In genomic region chr2:201261471-201261870, GRCh38 we compare ENCODE assay signal across 11 cellular contexts. TPM values are rescaled to one million over a fixed set of nuclear protein-coding genes. Genes with fewer than 3 reads are reported as not detected.
DNase-seq lines count a peak whose midpoint lies in the region; ATAC-seq and TF ChIP-seq lines count a peak whose summit lies in the region.
"Had no signal": no experiment of that assay in that cellular context is flagged by ENCODE, and none has a peak within 500 bp of the region (broad histone marks: within the 10 kb centered on the region; RNA-seq: fewer than 3 reads in every experiment).

No MANE protein-coding gene starts in this region.

- H3K9ac ChIP-seq in SK-N-SH: no peak overlapping the region

- H3K27me3 Mint-ChIP-seq in activated T-cell treated with anti-CD3 and anti-CD28 coated beads, Interleukin-2, amount 50 U/mL, for 72 hours (ENCODE audit: low read depth): no peaks in the 10 kb centered on the region
- H3K27me3 Mint-ChIP-seq in mesothelial cell of epicardium (ENCODE audit: low read depth): no peaks in the 10 kb centered on the region

- H3K27ac ChIP-seq in SK-N-SH (ENCODE audit: low read depth in 2 of 2, low read length in 1 of 2): no peak overlapping the region
- H3K27ac ChIP-seq in transverse colon: peak overlapping the region; percentile 35 to 97 (median 94)

- peak overlapping the region; percentile 98 to 99 for H3K4me3 Mint-ChIP-seq in activated T-cell treated with anti-CD3 and anti-CD28 coated beads, Interleukin-2, amount 50 U/mL, for 72 hours
- no peak overlapping the region for H3K4me3 Mint-ChIP-seq in mesothelial cell of epicardium

- H3K36me3 Mint-ChIP-seq in activated T-cell treated with anti-CD3 and anti-CD28 coated beads, Interleukin-2, amount 50 U/mL, for 72 hours (ENCODE audit: insufficient read depth in 2 of 2): peaks cover 18 to 24% of the 10 kb centered on the region in 2 donors
- peaks cover 3% of the 10 kb centered on the region for H3K36me3 Mint-ChIP-seq in mesothelial cell of epicardium

- peak; percentile 32 for TF ChIP-seq POLR2A in transverse colon (IDR thresholded peaks at IDR 0.05)

- H3K27ac Mint-ChIP-seq in activated T-cell treated with anti-CD3 and anti-CD28 coated beads, Interleukin-2, amount 50 U/mL, for 72 hours: peak overlapping the region; percentile 99
- peak overlapping the region; percentile 35 for H3K27ac Mint-ChIP-seq in mesothelial cell of epicardium

- CTCF ChIA-PET in SK-N-SH (lab: Yijun Ruan, JAX): interaction anchor here (0.6 kb wide), 2 partner anchors 448 to 739 kb away, joined by 3 read pairs; no protein-coding TSS in a partner anchor

- WGBS in SK-N-SH (ENCODE audit: low lambda C conversion rate): 100% methylated on average over 3 of the region's 9 CpGs
- 30% methylated on average over 9 of the region's 9 CpGs; no CpG with 5 or more reads in 1 of the 2 donors for WGBS in transverse colon (ENCODE audit: low coverage in 1 of 2), 2 donors

- peaks cover 42% of the 10 kb centered on the region for H3K79me2 ChIP-seq in SK-N-SH (ENCODE audit: insufficient read depth)

- in situ Hi-C loops in transverse colon (cut with MboI; ENCODE audit: low pct_ligation_motif_present in 1 of 4, low pct_unique_long_range_greater_than_20kb in 1 of 4, low sequenced_read_pairs in 3 of 4): no loop called here

- no peaks in the 10 kb centered on the region for H3K27me3 ChIP-seq in SK-N-SH (ENCODE audit: insufficient read depth)
- H3K27me3 ChIP-seq in transverse colon: no peaks in the 10 kb centered on the region

- no peak overlapping the region for H2AFZ ChIP-seq in SK-N-SH (ENCODE audit: low read depth)

- H3K9me2 ChIP-seq in SK-N-SH: no peaks in the 10 kb centered on the region

- DNase-seq in SK-N-SH (no peak), mesothelial cell of epicardium (ENCODE audit: low spot score in 2 of 2, unreplicated experiment in 2 of 2) (no peak), transverse colon (peak; percentile 57), NCI-H2029 (lab: John Stamatoyannopoulos, UW) (no peak), islet precursor cell (no peak)
- DNase-seq in activated T-cell treated with anti-CD3 and anti-CD28 coated beads, Interleukin-2, amount 50 U/mL, for 72 hours: peak; percentile 68 to 72
- DNase-seq: cerebellar nuclear complex, Right ventricle myocardium superior, substantia nigra had no signal

- peak overlapping the region; percentile 18; the same call in 1 of the 2 replicates for H3K4me2 ChIP-seq in SK-N-SH

- peaks cover 0 to 15% of the 10 kb centered on the region in 2 experiments; a peak in 2 of 4 replicates for H3K4me1 ChIP-seq in SK-N-SH (ENCODE audit: control insufficient read depth in 1 of 2, insufficient read depth in 2 of 2, low read depth in 1 of 2, low read length in 1 of 2)
- H3K4me1 ChIP-seq in transverse colon: peaks cover 7 to 55% (median 20%) of the 10 kb centered on the region in 4 donors

- TF ChIP-seq RAD21 in SK-N-SH (IDR thresholded peaks at IDR 0.05; ENCODE audit: low read length): no peak

- H3K9me3 ChIP-seq in SK-N-SH: no peaks in the 10 kb centered on the region
- H3K9me3 ChIP-seq in transverse colon: no peaks in the 10 kb centered on the region

- intact Hi-C loops in transverse colon (cut with DNase I; ENCODE audit: low total_unique reads): no loop called here

- no peaks in the 10 kb centered on the region for H4K20me1 ChIP-seq in SK-N-SH (ENCODE audit: insufficient read depth)

- TF ChIP-seq EP300 in SK-N-SH (IDR thresholded peaks at IDR 0.05; ENCODE audit: borderline replicate concordance in 1 of 2, low read depth in 1 of 2, low read length in 1 of 2): no peak
- TF ChIP-seq EP300 in transverse colon (IDR thresholded peaks at IDR 0.05; ENCODE audit: low read depth): no peak

- no peak for ATAC-seq in SK-N-SH treated with all-trans-retinoic acid at 6 μM for 48 hours
- ATAC-seq in activated T-cell treated with anti-CD3 and anti-CD28 coated beads, Interleukin-2, amount 50 U/mL, for 72 hours (replicated peaks in 1 of 2): peak in 1 of 2 donors; percentile 17
- no peak for ATAC-seq in HG03025 (IDR thresholded peaks at IDR 0.05; ENCODE audit: low FRiP score, unreplicated experiment)

- H3F3A ChIP-seq in SK-N-SH (replicated peaks; ENCODE audit: insufficient read depth): peaks cover 17% of the 10 kb centered on the region

- H3K4me3 ChIP-seq in SK-N-SH (ENCODE audit: low read depth in 2 of 2, low read length in 1 of 2): no peak overlapping the region
- H3K4me3 ChIP-seq in transverse colon: peak overlapping the region in 2 of 4 donors; percentile 10 to 39

- TF ChIP-seq CTCF in SK-N-SH (IDR thresholded peaks at IDR 0.05): no peak
- TF ChIP-seq CTCF in mesothelial cell of epicardium (IDR thresholded peaks at IDR 0.05; ENCODE audit: unreplicated experiment): no peak
- TF ChIP-seq CTCF in transverse colon (IDR thresholded peaks at IDR 0.05): no peak

- POLR2A ChIA-PET in SK-N-SH (lab: Yijun Ruan, JAX): no interaction called here

- no peaks in the 10 kb centered on the region for H3K9me3 Mint-ChIP-seq in activated T-cell treated with anti-CD3 and anti-CD28 coated beads, Interleukin-2, amount 50 U/mL, for 72 hours
- no peaks in the 10 kb centered on the region for H3K9me3 Mint-ChIP-seq in mesothelial cell of epicardium

- peaks cover 91% of the 10 kb centered on the region for H3K4me1 Mint-ChIP-seq in activated T-cell treated with anti-CD3 and anti-CD28 coated beads, Interleukin-2, amount 50 U/mL, for 72 hours (ENCODE audit: low read depth)
- H3K4me1 Mint-ChIP-seq in mesothelial cell of epicardium: peaks cover 39% of the 10 kb centered on the region

- H3K36me3 ChIP-seq in SK-N-SH (replicated peaks in 1 of 2; ENCODE audit: control insufficient read depth in 1 of 2, insufficient read depth in 2 of 2, low read length in 1 of 2): peaks cover 0 to 1% of the 10 kb centered on the region in 2 experiments
- no peaks in the 10 kb centered on the region for H3K36me3 ChIP-seq in transverse colon

TF ChIP-seq in SK-N-SH, 30 proteins besides CTCF, POLR2A, EP300 and RAD21 (continues in another document):
- no peak for TF ChIP-seq JUND (IDR thresholded peaks at IDR 0.05)
- no peak for TF ChIP-seq PBX3 (IDR thresholded peaks at IDR 0.05)
- no peak for TF ChIP-seq FOSL2 (IDR thresholded peaks at IDR 0.05; ENCODE audit: borderline replicate concordance, low read depth)
- no peak for TF ChIP-seq MEF2A (IDR thresholded peaks at IDR 0.05; ENCODE audit: borderline replicate concordance, low read depth)

TF ChIP-seq in SK-N-SH treated with all-trans-retinoic acid at 6 μM for 48 hours, 23 proteins besides CTCF, POLR2A, EP300 and RAD21 (continues in another document):
- TF ChIP-seq TSHZ2 (CRISPR knock-in tag; IDR thresholded peaks at IDR 0.05) (no peak), TOX (CRISPR knock-in tag; IDR thresholded peaks at IDR 0.05; ENCODE audit: borderline replicate concordance) (no peak), ISL1 (CRISPR knock-in tag; IDR thresholded peaks at IDR 0.05) (no peak), BACH2 (CRISPR knock-in tag; IDR thresholded peaks at IDR 0.05; ENCODE audit: borderline replicate concordance) (no peak), ZC3H10 (CRISPR knock-in tag; IDR thresholded peaks at IDR 0.05) (no peak), ESRRG (CRISPR knock-in tag; IDR thresholded peaks at IDR 0.05) (no peak), ARNTL (CRISPR knock-in tag; IDR thresholded peaks at IDR 0.05; ENCODE audit: borderline replicate concordance, low read depth) (no peak), ZFP30 (CRISPR knock-in tag; IDR thresholded peaks at IDR 0.05) (no peak), ZFP3 (CRISPR knock-in tag; IDR thresholded peaks at IDR 0.05) (no peak), TCF4 (CRISPR knock-in tag; IDR thresholded peaks at IDR 0.05; ENCODE audit: borderline replicate concordance) (no peak), CREB5 (CRISPR knock-in tag; IDR thresholded peaks at IDR 0.05; ENCODE audit: low read depth) (no peak)

RNA-seq across cellular contexts. Expression of gene CASP8, which starts 1.1 kb away (rescaled TPM):
- polyA plus RNA-seq in SK-N-SH (2012; rRNA removed): 13.1 and 15.6 TPM in 2 replicates
- 13.2 and 13.7 TPM in 2 replicates for polyA plus RNA-seq in SK-N-SH (2012; cell fraction: cytosol; rRNA removed)
- 14.3 and 25.6 TPM in 2 replicates for polyA plus RNA-seq in SK-N-SH (2012; cell fraction: nucleus; rRNA removed)
- total RNA-seq in activated T-cell treated with anti-CD3 and anti-CD28 coated beads, Interleukin-2, amount 50 U/mL, for 72 hours: 10 to 100 TPM; 45.0 to 78.7 TPM
- 16.1 to 18.3 TPM (median 16.3 TPM) in 3 replicates for total RNA-seq in mesothelial cell of epicardium
- 10 to 100 TPM; 27.6 to 55.7 (median 40.5) TPM for total RNA-seq in transverse colon

Comparison
In these comparisons a context has a peak if more than half of its experiments do, and no peak if none do; other contexts are left out.
1. DNase-seq: peak in activated T-cell treated with anti-CD3 and anti-CD28 coated beads, Interleukin-2, amount 50 U/mL, for 72 hours (2 of 2) and transverse colon (single experiment); none in SK-N-SH (single experiment), mesothelial cell of epicardium (0 of 2), NCI-H2029 (single experiment) and islet precursor cell (single experiment).
2. H3K27ac ChIP-seq: peak in transverse colon (4 of 4); none in SK-N-SH (0 of 2).